ENCODE assay signal across 13 cellular contexts in the genomic region with DNA sequence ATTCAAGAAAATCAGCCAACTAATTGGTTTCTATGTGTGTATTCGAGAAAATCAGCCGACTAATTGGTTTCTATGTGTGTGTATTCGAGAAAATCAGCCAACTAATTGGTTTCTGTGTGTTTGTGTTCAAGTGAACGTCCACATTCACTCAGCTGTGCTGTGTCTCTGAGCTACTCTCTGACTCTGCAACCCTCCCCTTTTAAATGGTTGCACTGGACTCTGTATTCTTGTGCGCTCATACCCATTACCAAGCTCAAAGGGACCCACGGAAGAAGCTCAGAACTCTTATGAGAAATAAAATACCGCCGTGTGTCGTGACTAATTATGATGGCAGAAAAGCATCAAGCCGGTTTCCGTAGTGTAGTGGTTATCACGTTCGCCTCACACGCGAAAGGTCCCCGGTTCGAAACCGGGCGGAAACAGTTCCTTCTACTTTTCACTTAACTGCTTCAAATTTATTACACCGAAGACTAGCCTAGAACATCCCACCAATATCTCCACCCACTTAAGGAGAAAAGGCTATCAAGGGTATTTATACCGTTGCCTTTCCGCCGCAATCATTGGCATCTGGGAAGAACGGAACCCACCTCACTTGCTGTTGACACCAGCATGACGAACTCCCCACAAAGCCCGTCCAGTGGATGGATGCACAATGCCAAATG. TPM values are rescaled to one million over a fixed set of nuclear protein-coding genes. Genes with fewer than 3 reads are reported as not detected.
A peak's percentile ranks its signal among the peaks of the same experiment; 100 is the strongest.
DNase-seq lines count a peak whose midpoint lies in the region; ATAC-seq, FAIRE-seq and TF ChIP-seq lines count a peak whose summit lies in the region.
"Not testable (repeated sequence)": the region's sequence is repeated elsewhere in the genome, so short reads cannot be mapped to it uniquely, and the experiment has no call there.
"Had no signal": no experiment of that assay in that cellular context is flagged by ENCODE, and none has a peak within 500 bp of the region (broad histone marks: within the 10 kb centered on the region; RNA-seq: fewer than 3 reads in every experiment).

No MANE protein-coding gene starts in this region.

- POLR2A ChIA-PET in CD4-positive, alpha-beta T cell (lab: Charles Lee) = not testable (repeated sequence)

- H4K20me1 ChIP-seq in astrocyte (ENCODE audit: insufficient read depth, low read length) = not testable (repeated sequence)

- not testable (repeated sequence) for H3K4me3 ChIP-seq in astrocyte (ENCODE audit: insufficient read depth, low read depth, low read length)

- not testable (repeated sequence) for H3K4me2 ChIP-seq in astrocyte (ENCODE audit: low read length)

- H3K27ac ChIP-seq in CD4-positive, alpha-beta T cell (ENCODE audit: low read depth, low read length); astrocyte (ENCODE audit: low read depth, low read length): not testable (repeated sequence)

- CTCF ChIA-PET in CD4-positive, alpha-beta T cell (lab: Charles Lee); activated CD8-positive, alpha-beta memory T cell treated with anti-CD3 and anti-CD28 coated beads, Interleukin-2, amount 10 ng/mL, durations not matched to agents 7 days and 5 days (lab: Charles Lee): not testable (repeated sequence)

- H3K4me1 ChIP-seq in astrocyte (ENCODE audit: insufficient read depth, low read length) = not testable (repeated sequence)

- ATAC-seq in CD4-positive, alpha-beta T cell (ENCODE audit: poor library complexity) = peak; percentile 25
- peak; percentile 29 for ATAC-seq in GM18868 (IDR thresholded peaks at IDR 0.05; ENCODE audit: unreplicated experiment)
- peak; percentile 34 for ATAC-seq in HG02885 (IDR thresholded peaks at IDR 0.05; ENCODE audit: poor library complexity, unreplicated experiment)
- peak; percentile 45 for ATAC-seq in SK-N-SH treated with all-trans-retinoic acid at 6 μM for 48 hours
- ATAC-seq in activated CD8-positive, alpha-beta memory T cell treated with anti-CD3 and anti-CD28 coated beads, Interleukin-2, amount 10 ng/mL, durations not matched to agents 7 days and 5 days = peak; percentile 20
- ATAC-seq in esophagus mucosa = peak; percentile 58
- ATAC-seq in stimulated activated effector memory CD8-positive, alpha-beta T cell treated with anti-CD3 and anti-CD28 coated beads, Interleukin-12 subunit alpha, Interleukin-12 subunit beta, amount 100 ng/mL, for 72 hours = peak; percentile 49

- not testable (repeated sequence) for H2AFZ ChIP-seq in astrocyte (ENCODE audit: low read depth, low read length)

- H3K9me3 ChIP-seq in CD4-positive, alpha-beta T cell (ENCODE audit: control insufficient read depth, low read length); astrocyte (ENCODE audit: insufficient read depth, low read depth, low read length): not testable (repeated sequence)

- DNase-seq in CD4-positive, alpha-beta T cell; activated CD8-positive, alpha-beta memory T cell treated with anti-CD3 and anti-CD28 coated beads, Interleukin-2, amount 10 ng/mL, durations not matched to agents 7 days and 5 days; astrocyte (ENCODE audit: low read depth); stimulated activated effector memory CD8-positive, alpha-beta T cell treated with anti-CD3 and anti-CD28 coated beads, Interleukin-12 subunit alpha, Interleukin-12 subunit beta, amount 100 ng/mL, for 72 hours (ENCODE audit: low spot score in 2 of 2): not testable (repeated sequence)

- H3K36me3 Mint-ChIP-seq in CD4-positive, alpha-beta T cell (ENCODE audit: low read depth); activated CD8-positive, alpha-beta memory T cell treated with anti-CD3 and anti-CD28 coated beads, Interleukin-2, amount 10 ng/mL, durations not matched to agents 7 days and 5 days; astrocyte (ENCODE audit: low read depth, unreplicated experiment); stimulated activated effector memory CD8-positive, alpha-beta T cell treated with anti-CD3 and anti-CD28 coated beads, Interleukin-12 subunit alpha, Interleukin-12 subunit beta, amount 100 ng/mL, for 72 hours: not testable (repeated sequence)

- H3K4me1 Mint-ChIP-seq in CD4-positive, alpha-beta T cell (ENCODE audit: low read depth) = peaks cover 15% of the 10 kb centered on the region
- H3K4me1 Mint-ChIP-seq in activated CD8-positive, alpha-beta memory T cell treated with anti-CD3 and anti-CD28 coated beads, Interleukin-2, amount 10 ng/mL, durations not matched to agents 7 days and 5 days; astrocyte (ENCODE audit: low read depth, unreplicated experiment); stimulated activated effector memory CD8-positive, alpha-beta T cell treated with anti-CD3 and anti-CD28 coated beads, Interleukin-12 subunit alpha, Interleukin-12 subunit beta, amount 100 ng/mL, for 72 hours: not testable (repeated sequence)

- not testable (repeated sequence) for H3K79me2 ChIP-seq in astrocyte (ENCODE audit: insufficient read depth, low read length)

- not testable (repeated sequence) for H3K9me3 Mint-ChIP-seq in CD4-positive, alpha-beta T cell; activated CD8-positive, alpha-beta memory T cell treated with anti-CD3 and anti-CD28 coated beads, Interleukin-2, amount 10 ng/mL, durations not matched to agents 7 days and 5 days (ENCODE audit: low read depth); astrocyte (ENCODE audit: unreplicated experiment); stimulated activated effector memory CD8-positive, alpha-beta T cell treated with anti-CD3 and anti-CD28 coated beads, Interleukin-12 subunit alpha, Interleukin-12 subunit beta, amount 100 ng/mL, for 72 hours

- H3K27me3 Mint-ChIP-seq in CD4-positive, alpha-beta T cell = peaks cover 48% of the 10 kb centered on the region
- H3K27me3 Mint-ChIP-seq in activated CD8-positive, alpha-beta memory T cell treated with anti-CD3 and anti-CD28 coated beads, Interleukin-2, amount 10 ng/mL, durations not matched to agents 7 days and 5 days = peaks cover 27% of the 10 kb centered on the region
- peaks cover 28% of the 10 kb centered on the region for H3K27me3 Mint-ChIP-seq in astrocyte (ENCODE audit: low read depth, unreplicated experiment)

- not testable (repeated sequence) for H3K4me3 Mint-ChIP-seq in CD4-positive, alpha-beta T cell; activated CD8-positive, alpha-beta memory T cell treated with anti-CD3 and anti-CD28 coated beads, Interleukin-2, amount 10 ng/mL, durations not matched to agents 7 days and 5 days; astrocyte (ENCODE audit: unreplicated experiment); stimulated activated effector memory CD8-positive, alpha-beta T cell treated with anti-CD3 and anti-CD28 coated beads, Interleukin-12 subunit alpha, Interleukin-12 subunit beta, amount 100 ng/mL, for 72 hours

- TF ChIP-seq CTCF in CD4-positive, alpha-beta T cell (IDR thresholded peaks at IDR 0.05); astrocyte (IDR thresholded peaks at IDR 0.05; ENCODE audit: insufficient read depth, low read depth, low read length): not testable (repeated sequence)

- not testable (repeated sequence) for H3K27ac Mint-ChIP-seq in CD4-positive, alpha-beta T cell; activated CD8-positive, alpha-beta memory T cell treated with anti-CD3 and anti-CD28 coated beads, Interleukin-2, amount 10 ng/mL, durations not matched to agents 7 days and 5 days; astrocyte (ENCODE audit: unreplicated experiment); stimulated activated effector memory CD8-positive, alpha-beta T cell treated with anti-CD3 and anti-CD28 coated beads, Interleukin-12 subunit alpha, Interleukin-12 subunit beta, amount 100 ng/mL, for 72 hours

- H3K27me3 ChIP-seq in CD4-positive, alpha-beta T cell (ENCODE audit: control insufficient read depth, insufficient read depth, low read length) = peaks cover 40% of the 10 kb centered on the region
- H3K27me3 ChIP-seq in astrocyte (ENCODE audit: insufficient read depth, low read length) = peaks cover 15% of the 10 kb centered on the region

- intact Hi-C loops in CD4-positive, alpha-beta T cell (cut with DNase I, micrococcal nuclease) = not testable (repeated sequence)

- not testable (repeated sequence) for H3K9ac ChIP-seq in astrocyte (ENCODE audit: low read length)

- H3K36me3 ChIP-seq in astrocyte (ENCODE audit: insufficient read depth, low read length) = not testable (repeated sequence)

- FAIRE-seq in astrocyte (lab: Jason Lieb, UNC) = peak; percentile 81

RNA-seq across cellular contexts. Expression of a gene that starts 34.1 kb away (rescaled TPM):
- not detected for total RNA-seq in CD4-positive, alpha-beta T cell
- total RNA-seq in activated CD8-positive, alpha-beta memory T cell treated with anti-CD3 and anti-CD28 coated beads, Interleukin-2, amount 10 ng/mL, durations not matched to agents 7 days and 5 days = not detected
- total RNA-seq in astrocyte (not detected in 2 replicates), esophagus mucosa (not detected)
- total RNA-seq: A172; CD4-positive, alpha-beta memory T cell; GM23248; LHCN-M2; MCF 10A had no signal

RNA-seq across cellular contexts. Expression of a gene that starts 50.5 kb away (rescaled TPM):
- not detected for total RNA-seq in CD4-positive, alpha-beta T cell
- total RNA-seq in activated CD8-positive, alpha-beta memory T cell treated with anti-CD3 and anti-CD28 coated beads, Interleukin-2, amount 10 ng/mL, durations not matched to agents 7 days and 5 days = not detected
- total RNA-seq in astrocyte = not detected in 2 replicates
- total RNA-seq in esophagus mucosa = not detected
- total RNA-seq: A172; CD4-positive, alpha-beta memory T cell; GM23248; LHCN-M2; MCF 10A had no signal

RNA-seq across cellular contexts. Expression of a gene that starts 56.8 kb away (rescaled TPM):
- total RNA-seq in CD4-positive, alpha-beta T cell = not detected
- not detected for total RNA-seq in activated CD8-positive, alpha-beta memory T cell treated with anti-CD3 and anti-CD28 coated beads, Interleukin-2, amount 10 ng/mL, durations not matched to agents 7 days and 5 days
- total RNA-seq in astrocyte (not detected in 2 replicates), esophagus mucosa (2.5 TPM)
- total RNA-seq: A172; CD4-positive, alpha-beta memory T cell; GM23248; LHCN-M2; MCF 10A had no signal
